ENCODE assay signal across 26 cellular contexts in the genomic region with DNA sequence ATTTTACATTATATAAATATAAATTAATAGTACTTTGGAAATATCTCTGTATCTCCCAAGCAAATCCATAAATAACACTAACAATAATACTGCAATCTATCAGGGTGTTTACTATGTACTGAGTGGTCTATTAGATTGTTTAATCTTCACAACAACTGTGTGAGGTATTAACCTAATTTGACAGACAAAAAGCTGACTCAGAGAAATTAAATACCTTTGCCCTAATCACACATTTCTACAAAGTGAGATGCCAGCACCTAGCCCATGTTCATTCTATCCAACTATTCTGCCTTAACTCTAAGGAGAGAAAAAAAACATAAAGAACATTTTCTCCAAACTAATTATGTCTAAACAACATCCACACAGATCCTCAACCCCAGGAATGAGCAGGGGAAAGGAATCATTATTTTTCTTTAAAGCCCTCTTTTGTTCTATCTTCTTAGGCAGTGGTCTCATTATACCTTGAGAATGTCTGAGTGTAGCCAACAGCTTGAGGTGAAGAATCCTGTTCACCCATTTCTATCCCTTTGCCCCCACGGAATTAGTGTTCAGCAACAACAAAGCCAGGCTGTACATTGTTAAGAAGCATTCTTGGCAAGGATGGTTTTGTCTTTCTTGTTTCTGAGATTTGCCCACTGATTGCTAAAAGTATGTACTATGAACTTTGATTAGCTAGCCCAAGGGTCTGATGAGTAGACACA. TPM values are rescaled to one million over a fixed set of nuclear protein-coding genes. Genes with fewer than 3 reads are reported as not detected.
"Had no signal": no experiment of that assay in that cellular context is flagged by ENCODE, and none has a peak within 500 bp of the region (broad histone marks: within the 10 kb centered on the region; RNA-seq: fewer than 3 reads in every experiment).

No MANE protein-coding gene starts in this region.

- H3K4me3 ChIP-seq: adrenal gland, cardiac muscle cell, right atrium auricular region, tibial artery had no signal

- ATAC-seq: activated naive CD4-positive, alpha-beta T cell treated with anti-CD3 and anti-CD28 coated beads, Interleukin-2, amount 50 U/mL, for 72 hours; left cardiac atrium; naive thymus-derived CD4-positive, alpha-beta T cell; stimulated activated naive CD8-positive, alpha-beta T cell treated with anti-CD3 and anti-CD28 coated beads, Interleukin-15, Interleukin-2, amounts not matched to agents 100 U/mL and 50 U/mL, for 24 hours had no signal

- H3K9me3 ChIP-seq: adrenal gland, tibial artery had no signal

- FAIRE-seq: astrocyte, islet of Langerhans had no signal

- H3K4me1 ChIP-seq: right atrium auricular region had no signal

- H3K36me3 ChIP-seq: adrenal gland, cardiac muscle cell, right atrium auricular region, tibial artery, WERI-Rb-1 had no signal

- H3K27ac ChIP-seq: adrenal gland, cardiac muscle cell, right atrium auricular region, tibial artery, WERI-Rb-1 had no signal

- DNase-seq: activated CD4-positive, alpha-beta T cell treated with anti-CD3 and anti-CD28 coated beads for 1 hour; activated gamma-delta T cell treated with Interleukin-2 at 50 U/mL for 16 hours; adrenal gland; effector memory CD4-positive, alpha-beta T cell; left cardiac atrium; mesendoderm; naive thymus-derived CD4-positive, alpha-beta T cell; stimulated activated CD4-positive, alpha-beta T cell treated with anti-CD3 and anti-CD28 coated beads, Interleukin-2, amount 100 ng/mL, for 24 hours; stimulated activated naive CD8-positive, alpha-beta T cell treated with anti-CD3 and anti-CD28 coated beads, Interleukin-15, Interleukin-2, amounts not matched to agents 100 U/mL and 50 U/mL, for 24 hours; substantia nigra; T-helper 2 cell; tibial artery; WERI-Rb-1 had no signal

- H3K27me3 ChIP-seq: adrenal gland, cardiac muscle cell, right atrium auricular region, tibial artery had no signal

RNA-seq across cellular contexts. Expression of a gene that starts 42.7 kb away (rescaled TPM):
- total RNA-seq: activated CD8-positive, alpha-beta memory T cell treated with anti-CD3 and anti-CD28 coated beads for 36 hours; activated naive CD4-positive, alpha-beta T cell treated with anti-CD3 and anti-CD28 coated beads, Interleukin-2, amount 50 U/mL, for 72 hours; activated T-helper 1 cell treated with anti-CD3 and anti-CD28 coated beads, Interleukin-12 subunit alpha, Interleukin-12 subunit beta, Interleukin-2, Interleukin-4 antibody, amounts not matched to agents 30 ng/mL and 10 ng/mL and 1 ng/mL, durations not matched to agents 14 hours and 24 hours and 36 hours; adrenal gland; astrocyte; cardiac muscle cell; chondrocyte; fibroblast of villous mesenchyme; glomerular endothelial cell; left cardiac atrium; lower leg skin; mucosa of gallbladder; naive thymus-derived CD4-positive, alpha-beta T cell; right atrium auricular region; urinary bladder had no signal
- polyA plus RNA-seq: adrenal gland; cardiac muscle cell; naive thymus-derived CD4-positive, alpha-beta T cell; urinary bladder had no signal
